In genomic region chr3:130850044-130850797, GRCh38 we compare ENCODE assay signal across 1 cellular context.
TF ChIP-seq lines count a peak whose summit lies in the region.

No MANE protein-coding gene starts in this region.

TF ChIP-seq in GM12878, 131 proteins besides CTCF, POLR2A, EP300 and RAD21 (continued from another document):
- TF ChIP-seq RAD51 (IDR thresholded peaks at IDR 0.05) = peak; percentile 54; the same call in 1 of the 2 replicates
- 0 out of 2 replicates have a peak, but pooled peaks have one; percentile 54 for TF ChIP-seq POLR2AphosphoS2 (IDR thresholded peaks at IDR 0.05; ENCODE audit: low read depth, low read length)
- peak; percentile 92 for TF ChIP-seq ZBED1 (IDR thresholded peaks at IDR 0.05; ENCODE audit: borderline replicate concordance)
